In the genomic region with DNA sequence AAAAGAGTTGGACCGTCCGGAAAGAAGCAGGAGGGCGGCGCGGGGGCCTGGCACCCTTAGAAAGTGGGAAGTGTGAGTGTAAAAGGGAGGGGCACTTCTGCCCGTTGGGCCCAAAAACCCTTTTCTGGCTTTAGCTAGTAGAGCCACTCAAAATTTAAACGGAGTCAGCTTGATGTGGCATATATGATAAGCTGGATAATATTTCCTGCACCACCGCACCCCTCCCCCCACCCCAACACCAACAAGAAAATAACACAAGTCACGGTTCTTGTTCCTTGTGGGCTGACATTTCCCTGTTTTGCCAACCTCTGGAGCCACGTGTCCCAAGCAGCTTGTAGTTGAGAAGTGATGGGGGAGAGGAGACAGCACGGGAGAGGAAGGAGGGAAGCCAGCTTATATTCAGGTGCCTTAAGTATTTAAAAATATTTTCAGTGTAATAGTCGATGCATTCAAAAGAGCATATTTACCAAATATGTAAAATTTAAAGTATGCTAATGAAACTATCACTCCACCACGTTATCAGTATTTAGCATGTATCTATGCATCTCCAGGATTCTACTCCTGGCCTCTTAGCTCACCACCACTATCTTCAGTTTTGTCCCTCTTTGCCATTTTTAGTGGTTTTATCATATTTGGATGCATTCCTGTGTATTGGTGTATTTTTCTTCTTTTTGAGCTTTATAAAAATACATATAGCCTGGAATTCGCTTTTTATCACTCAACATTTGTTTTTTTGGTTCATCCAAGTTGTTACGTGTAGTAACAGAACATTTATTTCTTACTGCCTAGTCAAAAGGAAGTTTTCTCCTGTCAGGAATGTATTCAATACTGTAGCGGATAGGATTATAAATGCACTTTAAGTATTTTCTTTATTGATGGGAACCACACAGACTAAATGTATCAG, we compare ENCODE assay signal across 8 cellular contexts. TPM values are rescaled to one million over a fixed set of nuclear protein-coding genes. Genes with fewer than 3 reads are reported as not detected.
A peak's percentile ranks its signal among the peaks of the same experiment; 100 is the strongest.
DNase-seq lines count a peak whose midpoint lies in the region; ATAC-seq, FAIRE-seq and TF ChIP-seq lines count a peak whose summit lies in the region.

No MANE protein-coding gene starts in this region.

- TF ChIP-seq EP300 in GM12878 (IDR thresholded peaks at IDR 0.05; ENCODE audit: borderline replicate concordance in 1 of 2, control insufficient read depth in 1 of 2, low read depth in 2 of 2, low read length in 2 of 2) = no peak

- no peaks in the 10 kb centered on the region for H4K20me1 ChIP-seq in GM12878 (ENCODE audit: control insufficient read depth, insufficient read depth)

- H3K4me2 ChIP-seq in GM12878 (ENCODE audit: control insufficient read depth, insufficient read depth) = peak overlapping the region; percentile 73

- TF ChIP-seq RAD21 in GM12878 (IDR thresholded peaks at IDR 0.05; ENCODE audit: insufficient read depth, low read depth, low read length) = no peak

- ATAC-seq in CD8-positive, alpha-beta T cell = peak; percentile 3
- ATAC-seq in GM18909 (IDR thresholded peaks at IDR 0.05; ENCODE audit: poor library complexity, unreplicated experiment) = peak; percentile 28
- peak; percentile 25 for ATAC-seq in HG03432 (IDR thresholded peaks at IDR 0.05; ENCODE audit: unreplicated experiment)
- ATAC-seq in GM12878 = peak; percentile 21

- H3K27me3 ChIP-seq in CD8-positive, alpha-beta T cell (ENCODE audit: insufficient read depth, low read length) = no peaks in the 10 kb centered on the region
- H3K27me3 ChIP-seq in GM12878 (replicated peaks in 1 of 2; ENCODE audit: control insufficient read depth in 2 of 2, insufficient read depth in 2 of 2, low read length in 1 of 2) (no peaks in the 10 kb centered on the region), iPS-20b (ENCODE audit: insufficient read depth, low read length) (no peaks in the 10 kb centered on the region)

- RAD21 ChIA-PET in GM12878 (lab: Charles Lee; ENCODE audit: unreplicated experiment) = interaction anchor here (0.6 to 8.7 kb wide), 26 partner anchors 9 to 301 kb away, joined by 3 to 175 read pairs (median 4); a partner anchor contains a TSS

- TF ChIP-seq CTCF in CD8-positive, alpha-beta T cell (IDR thresholded peaks at IDR 0.05) = no peak
- TF ChIP-seq CTCF in GM12878 (IDR thresholded peaks at IDR 0.05 in 2 of 3, conservative IDR thresholded peaks at IDR 0.05 in 1 of 3; ENCODE audit: control insufficient read depth in 2 of 3, extremely low read depth in 1 of 3, insufficient read depth in 1 of 3, low read depth in 3 of 3, low read length in 3 of 3) = no peak

- H3K27ac ChIP-seq in CD8-positive, alpha-beta T cell (ENCODE audit: low read depth, low read length) = peak overlapping the region; percentile 98
- peak overlapping the region; percentile 98 for H3K27ac ChIP-seq in GM12878 (ENCODE audit: control insufficient read depth, insufficient read depth)
- no peak overlapping the region for H3K27ac ChIP-seq in iPS-20b (ENCODE audit: low read length)

- peaks cover 31% of the 10 kb centered on the region for H3K79me2 ChIP-seq in GM12878 (ENCODE audit: control insufficient read depth, insufficient read depth, low read length)

- CTCF ChIA-PET in CD8-positive, alpha-beta T cell (lab: Charles Lee) = interaction anchor here (0.6 to 2.2 kb wide), 5 partner anchors 48 to 135 kb away, joined by 3 to 18 read pairs (median 5); no protein-coding TSS in a partner anchor
- CTCF ChIA-PET in GM12878 (lab: Yijun Ruan, JAX) = interaction anchor here (0.6 to 3.6 kb wide), 20 partner anchors 9 to 862 kb away, joined by 3 to 36 read pairs (median 4); a partner anchor contains a TSS

- no peaks in the 10 kb centered on the region for H3K36me3 ChIP-seq in CD8-positive, alpha-beta T cell (ENCODE audit: insufficient read depth, low read length)
- H3K36me3 ChIP-seq in GM12878 (ENCODE audit: control insufficient read depth in 2 of 2, insufficient read depth in 2 of 2, low read length in 1 of 2) = peaks cover 0 to 3% of the 10 kb centered on the region in 2 experiments; a peak in 2 of 4 replicates
- H3K36me3 ChIP-seq in iPS-20b (ENCODE audit: insufficient read depth, low read depth, low read length) = peaks cover 11% of the 10 kb centered on the region

- no peaks in the 10 kb centered on the region for H3K27me3 Mint-ChIP-seq in CD8-positive, alpha-beta T cell (ENCODE audit: low read depth)

- SMC1A ChIA-PET in GM12878 (lab: Charles Lee; ENCODE audit: uncharacterized antibody, unreplicated experiment) = interaction anchor here (0.6 to 5.5 kb wide), 24 partner anchors 9 to 351 kb away, joined by 3 to 79 read pairs (median 4); a partner anchor contains a TSS

- no peak for DNase-seq in CD8-positive, alpha-beta T cell
- DNase-seq in NOMO-1 (lab: John Stamatoyannopoulos, UW; ENCODE audit: unreplicated experiment in 2 of 2) (peak; percentile 79 to 81), GM12878 (ENCODE audit: low read depth, low spot score) (no peak), skeletal muscle cell (ENCODE audit: low read depth) (peak; percentile 44)
- DNase-seq in stimulated activated CD4-positive, alpha-beta T cell treated with anti-CD3 and anti-CD28 coated beads, Interleukin-4, amount 100 ng/mL, for 4 hours = no peak

- H3K27ac Mint-ChIP-seq in CD8-positive, alpha-beta T cell = peak overlapping the region; percentile 94

- POLR2A ChIA-PET in CD8-positive, alpha-beta T cell (lab: Charles Lee) = interaction anchor here (0.7 to 2.1 kb wide), 7 partner anchors 11 to 352 kb away, joined by 3 to 6 read pairs (median 3); a partner anchor contains a TSS
- POLR2A ChIA-PET in GM12878 (lab: Charles Lee) = interaction anchor here (0.5 to 3.5 kb wide), 23 partner anchors 9 to 517 kb away, joined by 3 to 38 read pairs (median 4); a partner anchor contains a TSS

- peak; percentile 23 for FAIRE-seq in GM12878 (lab: Jason Lieb, UNC)

- TF ChIP-seq POLR2A in GM12878 (IDR thresholded peaks at IDR 0.05; ENCODE audit: low read depth, low read length) = no peak

- peak overlapping the region; percentile 94 for H3K4me3 Mint-ChIP-seq in CD8-positive, alpha-beta T cell

- H3K4me1 ChIP-seq in CD8-positive, alpha-beta T cell (ENCODE audit: insufficient read depth, low read length) = peaks cover 20% of the 10 kb centered on the region
- H3K4me1 ChIP-seq in GM12878 (ENCODE audit: control insufficient read depth, insufficient read depth, low read length) = no peaks in the 10 kb centered on the region; the same call in 1 of the 2 replicates
- peaks cover 19% of the 10 kb centered on the region for H3K4me1 ChIP-seq in iPS-20b (ENCODE audit: insufficient read depth, low read length)

- WGBS in GM12878 (ENCODE audit: insufficient coverage, insufficient replicate concordance, low lambda C conversion rate, missing lambda C conversion rate) = 14% methylated on average over 16 of the region's 16 CpGs

- H3K9me3 Mint-ChIP-seq in CD8-positive, alpha-beta T cell = no peaks in the 10 kb centered on the region

- no peaks in the 10 kb centered on the region for H3K9me3 ChIP-seq in CD8-positive, alpha-beta T cell (ENCODE audit: low read length)
- H3K9me3 ChIP-seq in GM12878 (replicated peaks; ENCODE audit: control insufficient read depth, insufficient read depth, low read length) = no peaks in the 10 kb centered on the region
- H3K9me3 ChIP-seq in iPS-20b (ENCODE audit: insufficient read depth, low read depth, low read length) = no peaks in the 10 kb centered on the region

- peak overlapping the region; percentile 98 for H3K9ac ChIP-seq in GM12878 (ENCODE audit: control insufficient read depth, insufficient read depth, low read length)
- H3K9ac ChIP-seq in iPS-20b (ENCODE audit: low read depth, low read length) = peak overlapping the region; percentile 83; the same call in 1 of the 2 replicates

- TSS peak; percentile 90 for BruUV-seq in GM12878 (replicated peaks; lab: Mats Ljungman, UMichigan)

- H3K4me1 Mint-ChIP-seq in CD8-positive, alpha-beta T cell (ENCODE audit: low read depth) = peaks cover 35% of the 10 kb centered on the region

- in situ Hi-C loops in GM12878 (cut with MboI) = no loop called here

- intact Hi-C loops in CD8-positive, alpha-beta T cell (cut with DNase I, micrococcal nuclease) = loop anchor here (1.0 to 5.0 kb wide), 5 partner anchors 50 to 484 kb away; a partner anchor contains a TSS
- intact Hi-C loops in GM12878 (cut with micrococcal nuclease; ENCODE audit: unreplicated experiment) = loop anchor here (5.0 kb wide), 1 partner anchor 132 kb away; no protein-coding TSS in a partner anchor

- H3K36me3 Mint-ChIP-seq in CD8-positive, alpha-beta T cell = peaks cover 15% of the 10 kb centered on the region

- peak overlapping the region; percentile 94 for H3K4me3 ChIP-seq in CD8-positive, alpha-beta T cell (ENCODE audit: low read depth, low read length)
- H3K4me3 ChIP-seq in GM12878 = peak overlapping the region; percentile 85
- peak overlapping the region; percentile 81 for H3K4me3 ChIP-seq in iPS-20b (ENCODE audit: low read length)
- H3K4me3 ChIP-seq in skeletal muscle cell (ENCODE audit: low read depth, low read length) = peak overlapping the region; percentile 81

- H2AFZ ChIP-seq in GM12878 (ENCODE audit: control insufficient read depth, low read depth, low read length) = peak overlapping the region; percentile 83

RNA-seq across cellular contexts. Expression of a gene that starts 0.8 kb away (rescaled TPM):
- total RNA-seq in CD8-positive, alpha-beta T cell = 10 to 100 TPM; 24.0 to 32.9 TPM
- total RNA-seq in GM12878 (2013; cell fraction: nucleolus; rRNA removed) = 34.8 and 42.5 TPM in 2 replicates
- total RNA-seq in GM12878 (2014; rRNA removed) (18.8 and 26.4 TPM in 2 replicates), GM12878 (2014; rRNA removed; fragmentation: Illumina TruSeq; extraction: Trizol) (33.6 and 36.8 TPM in 2 replicates), GM12878 (2021) (20.1 and 22.6 TPM in 2 replicates)
- polyA plus RNA-seq in GM12878 (2011; ENCODE audit: low read depth) = 12.4 TPM
- polyA plus RNA-seq in GM12878 (2011; rRNA removed) (32.5 and 44.8 TPM in 2 replicates), GM12878 (2014; fragmentation: Illumina TruSeq; extraction: Trizol) (35.7 and 42.1 TPM in 2 replicates), GM12878 (2014; fragmentation: Nextera tagmentation; extraction: Ambion mirVana) (10 to 100 TPM; 17.3 to 17.5 TPM), GM12878 (2014; rRNA removed) (26.1 and 28.8 TPM in 2 replicates), GM12878 (2016; fragmentation: Nextera tagmentation; extraction: Ambion mirVana) (10 to 100 TPM; 19.5 to 24.6 TPM)
- 15.0 and 16.6 TPM in 2 replicates for polyA plus RNA-seq in GM12878 (2011; cell fraction: cytosol; rRNA removed)
- 15.4 and 16.1 TPM in 2 replicates for polyA plus RNA-seq in GM12878 (2011; cell fraction: nucleus; rRNA removed)
- 19.3 and 20.0 TPM in 2 replicates for polyA plus RNA-seq in GM12878 (2012)
- 20.3 and 26.3 TPM in 2 replicates for polyA minus RNA-seq in GM12878 (2011; rRNA and poly(A)+ RNA removed)
- 9.6 and 10.7 TPM in 2 replicates for polyA minus RNA-seq in GM12878 (2011; cell fraction: cytosol; rRNA and poly(A)+ RNA removed)
- 6.6 and 8.8 TPM in 2 replicates for polyA minus RNA-seq in GM12878 (2011; cell fraction: nucleus; rRNA and poly(A)+ RNA removed)

RNA-seq across cellular contexts. Expression of a gene that starts 49.9 kb away (rescaled TPM):
- total RNA-seq in CD8-positive, alpha-beta T cell = under 1 TPM; 0.05 to 0.17 TPM
- total RNA-seq in GM12878 (2013; cell fraction: nucleolus; rRNA removed) = 19.5 and 20.7 TPM in 2 replicates
- total RNA-seq in GM12878 (2014; rRNA removed) = 15.4 and 20.3 TPM in 2 replicates
- 25.4 and 25.5 TPM in 2 replicates for total RNA-seq in GM12878 (2014; rRNA removed; fragmentation: Illumina TruSeq; extraction: Trizol)
- total RNA-seq in GM12878 (2021) = 13.8 and 14.9 TPM in 2 replicates
- polyA plus RNA-seq in GM12878 (2011; ENCODE audit: low read depth) = 2.3 TPM
- 15.5 and 33.1 TPM in 2 replicates for polyA plus RNA-seq in GM12878 (2011; rRNA removed)
- polyA plus RNA-seq in GM12878 (2011; cell fraction: cytosol; rRNA removed) = 4.6 TPM in 2 replicates
- polyA plus RNA-seq in GM12878 (2011; cell fraction: nucleus; rRNA removed) = 6.6 and 10.4 TPM in 2 replicates
- polyA plus RNA-seq in GM12878 (2012) = 3.6 and 6.1 TPM in 2 replicates
- 19.4 and 23.4 TPM in 2 replicates for polyA plus RNA-seq in GM12878 (2014; fragmentation: Illumina TruSeq; extraction: Trizol)
- polyA plus RNA-seq in GM12878 (2014; fragmentation: Nextera tagmentation; extraction: Ambion mirVana) = 1 to 10 TPM; 6.8 to 6.9 TPM
- polyA plus RNA-seq in GM12878 (2014; rRNA removed) = 11.1 and 14.0 TPM in 2 replicates
- 10 to 100 TPM; 11.9 to 12.9 TPM for polyA plus RNA-seq in GM12878 (2016; fragmentation: Nextera tagmentation; extraction: Ambion mirVana)
- 9.4 and 12.0 TPM in 2 replicates for polyA minus RNA-seq in GM12878 (2011; rRNA and poly(A)+ RNA removed)
- 6.7 and 9.1 TPM in 2 replicates for polyA minus RNA-seq in GM12878 (2011; cell fraction: cytosol; rRNA and poly(A)+ RNA removed)
- 4.2 and 7.1 TPM in 2 replicates for polyA minus RNA-seq in GM12878 (2011; cell fraction: nucleus; rRNA and poly(A)+ RNA removed)

Comparison
In these comparisons a context has a peak if more than half of its experiments do, and no peak if none do; other contexts are left out.
1. DNase-seq: peak in NOMO-1 (2 of 2) and skeletal muscle cell (single experiment); none in CD8-positive, alpha-beta T cell (0 of 7), GM12878 (single experiment) and stimulated activated CD4-positive, alpha-beta T cell treated with anti-CD3 and anti-CD28 coated beads, Interleukin-4, amount 100 ng/mL, for 4 hours (0 of 2).
2. RNA of a gene that starts 49.9 kb away (total RNA-seq): 13.8 to 25.5 TPM in GM12878; 0.05 to 0.17 TPM in CD8-positive, alpha-beta T cell; every median in the first group is over 10 times any median in the second.
3. Peak in every context shown above with its lines, with median percentiles within 50 percentile points of each other: ATAC-seq and H3K4me3 ChIP-seq.